Comparison of ENCODE assay signal across 8 cellular contexts in the genomic region with DNA sequence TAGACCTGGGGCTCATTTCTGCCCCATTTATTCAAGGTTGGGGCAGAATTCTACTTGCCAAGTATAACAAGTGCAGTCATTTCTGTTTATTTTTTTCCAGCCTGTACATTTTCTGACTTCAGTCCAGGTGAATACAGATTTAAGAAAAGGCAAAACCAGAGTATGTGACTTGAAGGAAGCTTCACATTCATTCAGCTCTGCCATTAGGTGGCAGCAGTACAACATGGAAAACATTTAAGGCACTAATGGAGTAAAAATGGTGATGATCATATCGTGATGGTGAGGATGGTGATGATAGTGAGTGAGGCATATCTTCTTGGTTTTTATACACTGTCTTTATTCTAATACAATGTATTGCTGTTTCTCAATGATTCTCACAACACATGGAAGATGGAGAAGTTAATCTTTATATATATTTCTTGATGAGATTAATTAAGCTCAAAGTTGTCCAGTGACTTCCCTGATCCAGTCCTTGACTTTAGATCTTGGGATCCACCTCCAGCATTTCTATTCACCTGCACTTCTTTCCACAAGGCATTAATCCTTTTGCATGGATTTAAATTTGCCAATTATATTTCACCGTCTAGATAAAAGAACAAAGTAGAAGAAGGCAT.
DNase-seq lines count a peak whose midpoint lies in the region; ATAC-seq and TF ChIP-seq lines count a peak whose summit lies in the region.

No MANE protein-coding gene starts in this region.

- intact Hi-C loops in heart right ventricle (cut with DNase I) (loop anchor here in 3 of 10 donors (5.0 to 10.0 kb wide), 2 partner anchors 274 to 282 kb away; no protein-coding TSS in a partner anchor), aorta (cut with DNase I) (loop anchor here (10.0 kb wide), 1 partner anchor 274 kb away; no protein-coding TSS in a partner anchor)

- in situ Hi-C loops in GM13976 (cut with MboI; ENCODE audit: low sequenced_read_pairs, unreplicated experiment) = no loop called here

- H4K20me1 ChIP-seq in Loucy (ENCODE audit: insufficient read depth, low read length, poor library complexity, severe bottlenecking) = no peaks in the 10 kb centered on the region

- peak; percentile 27 for TF ChIP-seq CTCF in AG09309 (IDR thresholded peaks at IDR 0.05; ENCODE audit: control insufficient read depth, insufficient read depth, low read depth, low read length, missing control alignments)
- TF ChIP-seq CTCF in GM13976 (IDR thresholded peaks at IDR 0.05; ENCODE audit: borderline replicate concordance, control extremely low read depth, extremely low read depth, insufficient read depth, missing control alignments) = peak; percentile 61
- peak; percentile 76 for TF ChIP-seq CTCF in Loucy (conservative IDR thresholded peaks at IDR 0.05; ENCODE audit: low read length)
- peak; percentile 18 to 72 (median 63) for TF ChIP-seq CTCF in heart right ventricle (IDR thresholded peaks at IDR 0.05)
- peak; percentile 66 for TF ChIP-seq CTCF in thoracic aorta (IDR thresholded peaks at IDR 0.05)

- H3K9me3 ChIP-seq in Loucy (ENCODE audit: insufficient read depth, low read depth, low read length) (no peaks in the 10 kb centered on the region), SK-N-MC (ENCODE audit: low read depth, low read length) (no peaks in the 10 kb centered on the region), heart right ventricle (peaks cover 0 to 12% (median 0%) of the 10 kb centered on the region in 11 donors), thoracic aorta (no peaks in the 10 kb centered on the region), aorta (ENCODE audit: control insufficient read depth, low read length) (no peaks in the 10 kb centered on the region)

- H3K9ac ChIP-seq in Loucy (ENCODE audit: low read depth, low read length, poor library complexity, severe bottlenecking) (no peak overlapping the region), SK-N-MC (ENCODE audit: insufficient read length) (no peak overlapping the region)

- DNase-seq in AG09309 (ENCODE audit: low read depth) (no peak), GM13976 (ENCODE audit: low spot score) (no peak), SK-N-MC (ENCODE audit: low read depth, low spot score) (peak; percentile 52), heart right ventricle (peak in 1 of 2 donors; percentile 8), thoracic aorta (ENCODE audit: low spot score) (no peak), aorta (no peak)

- H3K27ac ChIP-seq in SK-N-MC (no peak overlapping the region), heart right ventricle (no peak overlapping the region), thoracic aorta (no peak overlapping the region), aorta (ENCODE audit: low read depth in 1 of 2, low read length in 2 of 2) (no peak overlapping the region)

- no peaks in the 10 kb centered on the region for H3K4me1 ChIP-seq in Loucy (ENCODE audit: insufficient read depth, low read length, poor library complexity, severe bottlenecking)
- H3K4me1 ChIP-seq in heart right ventricle = no peaks in the 10 kb centered on the region
- no peaks in the 10 kb centered on the region for H3K4me1 ChIP-seq in thoracic aorta (ENCODE audit: control insufficient read depth in 1 of 2, low read depth in 2 of 2)
- no peaks in the 10 kb centered on the region for H3K4me1 ChIP-seq in aorta (ENCODE audit: control insufficient read depth in 1 of 2, insufficient read depth in 2 of 2, low read length in 2 of 2)

- 46% methylated on average over 2 of the region's 2 CpGs for WGBS in heart right ventricle, 2 donors
- WGBS in aorta, 2 donors = 44 to 46% methylated on average over 2 of the region's 2 CpGs

- no peak overlapping the region for H2AFZ ChIP-seq in Loucy (ENCODE audit: low read length)

- H3K27me3 ChIP-seq in Loucy (ENCODE audit: insufficient read depth, low read length, poor library complexity, severe bottlenecking) (no peaks in the 10 kb centered on the region), heart right ventricle (peaks cover 0 to 4% (median 0%) of the 10 kb centered on the region in 7 donors), thoracic aorta (replicated peaks; ENCODE audit: insufficient read depth) (no peaks in the 10 kb centered on the region), aorta (ENCODE audit: control insufficient read depth in 1 of 2, insufficient read depth in 2 of 2, low read length in 1 of 2) (no peaks in the 10 kb centered on the region)

- ATAC-seq in heart right ventricle = peak in 1 of 8 donors; percentile 57
- no peak for ATAC-seq in thoracic aorta (ENCODE audit: insufficient number of reproducible peaks, low FRiP score, low read depth)
- no peak for ATAC-seq in GM19452 (IDR thresholded peaks at IDR 0.05; ENCODE audit: unreplicated experiment)
- ATAC-seq in aorta (ENCODE audit: low FRiP score) = no peak

- H3K36me3 ChIP-seq in Loucy (ENCODE audit: insufficient read depth, low read length) = no peaks in the 10 kb centered on the region
- no peaks in the 10 kb centered on the region for H3K36me3 ChIP-seq in SK-N-MC (ENCODE audit: insufficient read depth, low read length)
- H3K36me3 ChIP-seq in heart right ventricle = no peaks in the 10 kb centered on the region
- no peaks in the 10 kb centered on the region for H3K36me3 ChIP-seq in thoracic aorta
- H3K36me3 ChIP-seq in aorta (ENCODE audit: control insufficient read depth in 1 of 2, insufficient read depth in 2 of 2, low read length in 1 of 2) = no peaks in the 10 kb centered on the region

- H3K79me2 ChIP-seq in Loucy (ENCODE audit: insufficient read depth, low read length) = no peaks in the 10 kb centered on the region

- H3K4me3 ChIP-seq in AG09309 (ENCODE audit: control insufficient read depth, low read depth, low read length) = no peak overlapping the region
- no peak overlapping the region for H3K4me3 ChIP-seq in Loucy (ENCODE audit: low read length, poor library complexity, severe bottlenecking)
- H3K4me3 ChIP-seq in SK-N-MC = no peak overlapping the region
- no peak overlapping the region for H3K4me3 ChIP-seq in heart right ventricle
- no peak overlapping the region for H3K4me3 ChIP-seq in thoracic aorta
- H3K4me3 ChIP-seq in aorta (ENCODE audit: low read length in 2 of 2) = no peak overlapping the region

- H3K9me2 ChIP-seq in Loucy (replicated peaks; ENCODE audit: low read depth, low read length) = no peaks in the 10 kb centered on the region

- H3K4me2 ChIP-seq in Loucy (ENCODE audit: low read depth, low read length, poor library complexity, severe bottlenecking) = no peak overlapping the region

- H3F3A ChIP-seq in Loucy (ENCODE audit: low read depth) = no peaks in the 10 kb centered on the region
